ENCODE assay signal across 8 cellular contexts in the genomic region with DNA sequence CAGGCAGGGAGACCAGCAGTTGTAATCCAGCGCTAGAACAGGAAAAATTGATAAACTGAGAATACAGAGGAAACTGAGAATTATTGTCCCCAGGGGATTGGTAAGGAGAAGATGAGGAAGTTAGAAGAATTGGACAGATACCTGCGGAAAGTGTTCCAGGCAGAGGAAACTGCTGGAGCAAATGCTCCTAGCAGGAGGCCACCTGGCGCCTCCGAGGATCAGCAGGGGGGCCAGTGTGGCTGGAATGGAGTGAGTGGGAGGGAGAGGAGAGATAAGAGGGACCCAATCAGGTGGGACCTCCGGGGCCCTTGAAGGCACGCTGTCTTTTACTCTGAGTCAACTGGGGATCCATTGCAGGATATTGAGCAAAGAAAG. TPM values are rescaled to one million over a fixed set of nuclear protein-coding genes. Genes with fewer than 3 reads are reported as not detected.
A peak's percentile ranks its signal among the peaks of the same experiment; 100 is the strongest.
DNase-seq lines count a peak whose midpoint lies in the region; ATAC-seq, FAIRE-seq and TF ChIP-seq lines count a peak whose summit lies in the region.

No MANE protein-coding gene starts in this region.

- no peak for TF ChIP-seq CTCF in AG04450 (IDR thresholded peaks at IDR 0.05; ENCODE audit: low read depth, low read length)
- no peak for TF ChIP-seq CTCF in HFF-Myc (IDR thresholded peaks at IDR 0.05; ENCODE audit: low read depth, low read length, missing control alignments)
- TF ChIP-seq CTCF in astrocyte (IDR thresholded peaks at IDR 0.05; ENCODE audit: insufficient read depth, low read depth, low read length): no peak
- TF ChIP-seq CTCF in HepG2 (CRISPR knock-in tag; IDR thresholded peaks at IDR 0.05): no peak
- TF ChIP-seq CTCF in upper lobe of left lung (IDR thresholded peaks at IDR 0.05): no peak

- no peak for TF ChIP-seq EP300 in HepG2 (IDR thresholded peaks at IDR 0.05; ENCODE audit: low read depth in 2 of 2, low read length in 2 of 2)
- TF ChIP-seq EP300 in HepG2 (CRISPR knock-in tag; IDR thresholded peaks at IDR 0.05; ENCODE audit: borderline replicate concordance): no peak
- no peak for TF ChIP-seq EP300 in upper lobe of left lung (IDR thresholded peaks at IDR 0.05)

- TF ChIP-seq POLR2A in HepG2 (IDR thresholded peaks at IDR 0.05; ENCODE audit: insufficient read depth in 1 of 2, low read depth in 2 of 2, low read length in 2 of 2) (no peak), upper lobe of left lung (IDR thresholded peaks at IDR 0.05) (no peak)

- CTCF ChIA-PET in AG04450 (lab: Charles Lee): interaction anchor here (1.3 to 3.1 kb wide), 4 partner anchors 32 to 107 kb away, joined by 3 to 16 read pairs (median 10); no protein-coding TSS in a partner anchor
- CTCF ChIA-PET in HepG2 (lab: Yijun Ruan, JAX; ENCODE audit: low intra/inter-chr PET ratio, low total read pairs): no interaction called here

- POLR2A ChIA-PET in AG04450 (lab: Yijun Ruan, JAX): interaction anchor here (0.5 to 0.8 kb wide), 7 partner anchors 17 to 311 kb away, joined by 3 to 5 read pairs (median 3); no protein-coding TSS in a partner anchor
- POLR2A ChIA-PET in HepG2 (lab: Yijun Ruan, JAX): interaction anchor here (0.7 to 1.9 kb wide), 6 partner anchors 11 to 138 kb away, joined by 3 to 7 read pairs (median 4); partner anchors contain the start of genes CCDC69, GM2A and GPX3

- peaks cover 28% of the 10 kb centered on the region for H4K20me1 ChIP-seq in astrocyte (ENCODE audit: insufficient read depth, low read length)
- no peaks in the 10 kb centered on the region; the same call in 1 of the 2 replicates for H4K20me1 ChIP-seq in HepG2 (ENCODE audit: insufficient read depth, low read length)

- H2AFZ ChIP-seq in astrocyte (ENCODE audit: low read depth, low read length) (peak overlapping the region; percentile 89), HepG2 (ENCODE audit: low read length) (no peak overlapping the region)

- WGBS in HepG2 (ENCODE audit: low lambda C conversion rate): 0% methylated on average over 6 of the region's 6 CpGs
- 14 to 23% methylated on average over 6 of the region's 6 CpGs for WGBS in upper lobe of left lung, 2 donors

- H3K36me3 Mint-ChIP-seq in astrocyte (ENCODE audit: low read depth, unreplicated experiment): peaks cover 4% of the 10 kb centered on the region

- FAIRE-seq in astrocyte (lab: Jason Lieb, UNC) (no peak), HepG2 (lab: Jason Lieb, UNC) (no peak)

- H3K4me3 ChIP-seq in AG04450 (ENCODE audit: low read depth, low read length) (peak overlapping the region; percentile 95), HFF-Myc (replicated peaks; ENCODE audit: low read depth, low read length) (peak overlapping the region; percentile 68), astrocyte (ENCODE audit: insufficient read depth, low read depth, low read length) (peak overlapping the region; percentile 83), HepG2 (replicated peaks in 1 of 3; ENCODE audit: insufficient read depth in 1 of 3, low read depth in 2 of 3, low read length in 3 of 3) (peak overlapping the region; percentile 74 to 80 (median 77)), upper lobe of left lung (peak overlapping the region in 3 of 4 donors; percentile 76 to 81 (median 80))

- H3K9ac ChIP-seq in astrocyte (ENCODE audit: low read length) (peak overlapping the region; percentile 92), HepG2 (ENCODE audit: insufficient read depth, low read depth, low read length) (peak overlapping the region; percentile 67; the same call in 1 of the 2 replicates)

- H3K9me3 ChIP-seq in AG04450 (ENCODE audit: control insufficient read depth, insufficient read depth, low read length) (no peaks in the 10 kb centered on the region; the same call in 1 of the 2 replicates), astrocyte (ENCODE audit: insufficient read depth, low read depth, low read length) (no peaks in the 10 kb centered on the region), HepG2 (ENCODE audit: low read length) (no peaks in the 10 kb centered on the region), upper lobe of left lung (no peaks in the 10 kb centered on the region)

- no TSS peak for BruUV-seq in HepG2 (replicated peaks; lab: Mats Ljungman, UMichigan)

- intact Hi-C loops in HepG2 (cut with micrococcal nuclease; ENCODE audit: unreplicated experiment) (no loop called here), left colon (cut with DNase I, micrococcal nuclease) (no loop called here)

- H3K79me2 ChIP-seq in astrocyte (ENCODE audit: insufficient read depth, low read length) (peaks cover 51% of the 10 kb centered on the region), HepG2 (ENCODE audit: insufficient read depth, low read length) (peaks cover 36% of the 10 kb centered on the region)

- peak; percentile 6 for ATAC-seq in HepG2
- ATAC-seq in upper lobe of left lung (ENCODE audit: low FRiP score in 2 of 2): no peak
- ATAC-seq in left colon: no peak
- no peak for ATAC-seq in HG02870 (IDR thresholded peaks at IDR 0.05; ENCODE audit: unreplicated experiment)

- H3K4me1 ChIP-seq in astrocyte (ENCODE audit: insufficient read depth, low read length): peaks cover 21% of the 10 kb centered on the region
- peaks cover 52% of the 10 kb centered on the region for H3K4me1 ChIP-seq in HepG2 (ENCODE audit: insufficient read depth, low read length)
- H3K4me1 ChIP-seq in upper lobe of left lung: peaks cover 38 to 44% (median 41%) of the 10 kb centered on the region in 4 donors

- H3K4me3 Mint-ChIP-seq in astrocyte (ENCODE audit: unreplicated experiment): peak overlapping the region; percentile 95

- DNase-seq in AG04450 (ENCODE audit: low read depth, low spot score) (no peak), HFF-Myc (ENCODE audit: extremely low read depth, low read depth) (no peak), astrocyte (ENCODE audit: low read depth) (peak; percentile 37), HepG2 (ENCODE audit: low spot score) (peak; percentile 13), upper lobe of left lung (no peak), left colon (no peak), inferior parietal cortex (ENCODE audit: extremely low spot score) (no peak)

- peaks cover 32% of the 10 kb centered on the region for H3K4me1 Mint-ChIP-seq in astrocyte (ENCODE audit: low read depth, unreplicated experiment)

- in situ Hi-C loops in HepG2 (cut with HindIII; ENCODE audit: extremely low pct_ligation_motif_present, low pct_unique_long_range_greater_than_20kb): no loop called here

- H3K27me3 ChIP-seq in AG04450 (ENCODE audit: control insufficient read depth, insufficient read depth, low read length) (no peaks in the 10 kb centered on the region), astrocyte (ENCODE audit: insufficient read depth, low read length) (no peaks in the 10 kb centered on the region), HepG2 (ENCODE audit: control insufficient read depth in 1 of 2, insufficient read depth in 2 of 2, low read length in 2 of 2) (no peaks in the 10 kb centered on the region), upper lobe of left lung (no peaks in the 10 kb centered on the region)

- H3K27me3 Mint-ChIP-seq in astrocyte (ENCODE audit: low read depth, unreplicated experiment): peaks cover 15% of the 10 kb centered on the region

- TF ChIP-seq RAD21 in HepG2 (CRISPR knock-in tag; IDR thresholded peaks at IDR 0.05): no peak

- H3K27ac ChIP-seq in AG04450 (ENCODE audit: low read depth, low read length): peak overlapping the region; percentile 72
- H3K27ac ChIP-seq in astrocyte (ENCODE audit: low read depth, low read length): peak overlapping the region; percentile 73
- peak overlapping the region; percentile 74 for H3K27ac ChIP-seq in HepG2 (ENCODE audit: extremely low read length, insufficient read depth, low read length)
- H3K27ac ChIP-seq in upper lobe of left lung: peak overlapping the region; percentile 79 to 93 (median 88)

- peaks cover 6% of the 10 kb centered on the region for H3K36me3 ChIP-seq in astrocyte (ENCODE audit: insufficient read depth, low read length)
- 0 out of 5 replicates have a peak, but pooled peaks cover 0 to 3% of the 10 kb centered on the region in 2 experiments for H3K36me3 ChIP-seq in HepG2 (replicated peaks in 1 of 2; ENCODE audit: control insufficient read depth in 1 of 2, insufficient read depth in 2 of 2, low read length in 2 of 2)
- H3K36me3 ChIP-seq in upper lobe of left lung: no peaks in the 10 kb centered on the region

- no peaks in the 10 kb centered on the region for H3K9me3 Mint-ChIP-seq in astrocyte (ENCODE audit: unreplicated experiment)

- peak overlapping the region; percentile 1 for H3K27ac Mint-ChIP-seq in astrocyte (ENCODE audit: unreplicated experiment)

- H3K4me2 ChIP-seq in astrocyte (ENCODE audit: low read length) (peak overlapping the region; percentile 92), HepG2 (ENCODE audit: low read depth, low read length) (peak overlapping the region; percentile 96)

TF ChIP-seq in HepG2, 621 proteins besides CTCF, POLR2A, EP300 and RAD21 (continues in another document):
- no peak for TF ChIP-seq JUN (CRISPR knock-in tag; IDR thresholded peaks at IDR 0.05)
- 0 out of 2 replicates have a peak, but pooled peaks have one; percentile 29 for TF ChIP-seq TOE1 (CRISPR knock-in tag; IDR thresholded peaks at IDR 0.05)

RNA-seq across cellular contexts. Expression of gene ANXA6, which starts 0.7 kb away (rescaled TPM):
- polyA plus RNA-seq in AG04450 (2011; rRNA removed) (502 and 538 TPM in 2 replicates), HepG2 (2011; rRNA removed) (103 and 120 TPM in 2 replicates)
- polyA minus RNA-seq in AG04450 (2011; rRNA and poly(A)+ RNA removed): 630 and 737 TPM in 2 replicates
- total RNA-seq in astrocyte (320 and 349 TPM in 2 replicates), HepG2 (2016; rRNA removed; fragmentation: Illumina TruSeq; extraction: Trizol) (125 and 154 TPM in 2 replicates), upper lobe of left lung (100 to 1,000 TPM in 1 of 6 donors, 10 to 100 TPM in 5; 68.5 to 176 (median 84.5) TPM), left colon (10 to 100 TPM; 20.3 to 46.8 TPM)
- 13.0 and 15.5 TPM in 2 replicates for total RNA-seq in HepG2 (2016; cell fraction: cytosol; rRNA removed; fragmentation: Illumina TruSeq; extraction: Trizol; ENCODE audit: low read depth)
- 125 and 156 TPM in 2 replicates for total RNA-seq in HepG2 (2016; cell fraction: insoluble cytoplasmic fraction; rRNA removed; fragmentation: Illumina TruSeq; extraction: Trizol)
- total RNA-seq in HepG2 (2016; cell fraction: membrane; rRNA removed; fragmentation: Illumina TruSeq; extraction: Trizol): 28.1 and 29.3 TPM in 2 replicates
- 84.2 and 86.1 TPM in 2 replicates for total RNA-seq in HepG2 (2016; cell fraction: nucleus; rRNA removed; fragmentation: Illumina TruSeq; extraction: Trizol)
- 124 and 134 TPM in 2 replicates for polyA plus RNA-seq in HepG2 (2011; cell fraction: cytosol; rRNA removed)
- 132 and 143 TPM in 2 replicates for polyA plus RNA-seq in HepG2 (2011; cell fraction: nucleus; rRNA removed)
- 69.6 and 82.1 TPM in 2 replicates for polyA plus RNA-seq in HepG2 (2012)
- 9.6 and 11.8 TPM in 2 replicates for polyA plus RNA-seq in HepG2 (2016; cell fraction: cytosol; fragmentation: Illumina TruSeq; extraction: Trizol; ENCODE audit: low read depth)
- polyA plus RNA-seq in HepG2 (2016; cell fraction: insoluble cytoplasmic fraction; fragmentation: Illumina TruSeq; extraction: Trizol; ENCODE audit: low read depth): 126 and 134 TPM in 2 replicates
- 18.1 and 19.2 TPM in 2 replicates for polyA plus RNA-seq in HepG2 (2016; cell fraction: membrane; fragmentation: Illumina TruSeq; extraction: Trizol; ENCODE audit: low read depth)
- polyA plus RNA-seq in HepG2 (2016; cell fraction: nucleus; fragmentation: Illumina TruSeq; extraction: Trizol; ENCODE audit: insufficient read depth, low read depth): 81.8 and 98.3 TPM in 2 replicates
- 67.1 and 157 TPM in 2 replicates for polyA minus RNA-seq in HepG2 (2011; rRNA and poly(A)+ RNA removed; ENCODE audit: low replicate concordance)
- polyA minus RNA-seq in HepG2 (2011; cell fraction: cytosol; rRNA and poly(A)+ RNA removed): 96.9 and 110 TPM in 2 replicates
- 81.6 and 116 TPM in 2 replicates for polyA minus RNA-seq in HepG2 (2011; cell fraction: nucleus; rRNA and poly(A)+ RNA removed)

Comparison
In these comparisons a context has a peak if more than half of its experiments do, and no peak if none do; other contexts are left out.
1. DNase-seq: peak in astrocyte (single experiment) and HepG2 (single experiment); none in AG04450 (single experiment), HFF-Myc (single experiment), upper lobe of left lung (0 of 2), left colon (0 of 2) and inferior parietal cortex (single experiment).
2. Peak in every context shown above with its lines, with median percentiles within 50 percentile points of each other: H3K27ac ChIP-seq and H3K4me3 ChIP-seq.